22 cellular contexts compared by ENCODE assay signal in the genomic region with DNA sequence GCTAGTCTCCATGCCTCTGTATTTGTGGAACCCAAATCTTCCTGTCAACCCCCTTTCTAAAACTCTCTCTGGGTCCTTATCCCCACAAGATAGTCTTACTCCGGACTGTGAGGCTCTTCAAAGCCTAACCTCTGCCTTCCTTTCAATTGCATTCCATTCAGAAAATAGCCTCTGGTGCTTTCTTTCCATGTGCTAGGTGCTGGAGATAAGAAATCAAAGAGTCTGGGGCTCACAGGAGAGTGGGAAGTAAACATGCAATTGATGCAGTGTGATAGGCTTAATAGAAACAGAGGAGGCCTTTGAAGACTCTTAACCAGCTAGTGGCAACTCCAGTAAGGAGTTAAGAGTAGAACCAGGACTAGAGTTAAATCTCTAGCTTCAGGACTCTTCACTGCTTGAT.
A peak's percentile ranks its signal among the peaks of the same experiment; 100 is the strongest.
DNase-seq lines count a peak whose midpoint lies in the region; TF ChIP-seq lines count a peak whose summit lies in the region.
"Had no signal": no experiment of that assay in that cellular context is flagged by ENCODE, and none has a peak within 500 bp of the region (broad histone marks: within the 10 kb centered on the region; RNA-seq: fewer than 3 reads in every experiment).

No MANE protein-coding gene starts in this region.

- H3K27me3 ChIP-seq in cardiac muscle cell (no peaks in the 10 kb centered on the region), left ventricle myocardium inferior (ENCODE audit: low read depth) (peaks cover 14% of the 10 kb centered on the region), SK-N-SH (ENCODE audit: insufficient read depth) (no peaks in the 10 kb centered on the region; the same call in 1 of the 2 replicates), smooth muscle cell (ENCODE audit: low read depth) (no peaks in the 10 kb centered on the region)

- H3K27ac ChIP-seq in cardiac muscle cell (peak overlapping the region; percentile 21), left ventricle myocardium inferior (replicated peaks) (no peak overlapping the region), SK-N-SH (ENCODE audit: low read depth in 2 of 2, low read length in 1 of 2) (no peak overlapping the region), smooth muscle cell (ENCODE audit: low read depth) (peak overlapping the region; percentile 34)
- H3K27ac ChIP-seq: 22Rv1, KMS-11, RWPE1 had no signal

- H3K4me3 ChIP-seq in cardiac muscle cell (no peak overlapping the region), left ventricle myocardium inferior (no peak overlapping the region), SK-N-SH (ENCODE audit: low read depth in 2 of 2, low read length in 1 of 2) (no peak overlapping the region), smooth muscle cell (no peak overlapping the region)
- H3K4me3 ChIP-seq: GM23338 had no signal

- H3K9ac ChIP-seq in SK-N-SH (no peak overlapping the region), smooth muscle cell (ENCODE audit: low read depth) (no peak overlapping the region)
- H3K9ac ChIP-seq: KMS-11 had no signal

- CTCF ChIA-PET in SK-N-SH (lab: Yijun Ruan, JAX) = no interaction called here

- POLR2A ChIA-PET in SK-N-SH (lab: Yijun Ruan, JAX) = no interaction called here

- no peaks in the 10 kb centered on the region for H3K36me3 ChIP-seq in cardiac muscle cell
- H3K36me3 ChIP-seq in left ventricle myocardium inferior = no peaks in the 10 kb centered on the region
- no peaks in the 10 kb centered on the region for H3K36me3 ChIP-seq in SK-N-SH (replicated peaks in 1 of 2; ENCODE audit: control insufficient read depth in 1 of 2, insufficient read depth in 2 of 2, low read length in 1 of 2)
- no peaks in the 10 kb centered on the region for H3K36me3 ChIP-seq in smooth muscle cell (ENCODE audit: low read depth)

- TF ChIP-seq CTCF in cardiac muscle cell (IDR thresholded peaks at IDR 0.05; ENCODE audit: low read depth, low read length) (no peak), left ventricle myocardium inferior (IDR thresholded peaks at IDR 0.05; ENCODE audit: borderline replicate concordance) (no peak), SK-N-SH (IDR thresholded peaks at IDR 0.05) (no peak), smooth muscle cell (IDR thresholded peaks at IDR 0.05; ENCODE audit: borderline replicate concordance, insufficient read depth, poor library complexity, severe bottlenecking) (no peak)

- intact Hi-C loops in left ventricle myocardium inferior (cut with micrococcal nuclease) = no loop called here

- no peaks in the 10 kb centered on the region for H4K20me1 ChIP-seq in SK-N-SH (ENCODE audit: insufficient read depth)
- H4K20me1 ChIP-seq in smooth muscle cell (ENCODE audit: low read depth) = no peaks in the 10 kb centered on the region

- WGBS in SK-N-SH (ENCODE audit: low lambda C conversion rate) = 27% methylated on average over 1 of the region's 1 CpG
- 27% methylated on average over 1 of the region's 1 CpG for WGBS in smooth muscle cell (ENCODE audit: low lambda C conversion rate)

- H3F3A ChIP-seq in SK-N-SH (replicated peaks; ENCODE audit: insufficient read depth) (no peaks in the 10 kb centered on the region), smooth muscle cell (ENCODE audit: low read depth) (peaks cover 8% of the 10 kb centered on the region)

- no peak for TF ChIP-seq EP300 in SK-N-SH (IDR thresholded peaks at IDR 0.05; ENCODE audit: borderline replicate concordance in 1 of 2, low read depth in 1 of 2, low read length in 1 of 2)

- H3K79me2 ChIP-seq in SK-N-SH (ENCODE audit: insufficient read depth) = no peaks in the 10 kb centered on the region
- H3K79me2 ChIP-seq in smooth muscle cell (ENCODE audit: low read depth) = no peaks in the 10 kb centered on the region

- TF ChIP-seq RAD21 in SK-N-SH (IDR thresholded peaks at IDR 0.05; ENCODE audit: low read length) = no peak

- DNase-seq in cardiac muscle cell (ENCODE audit: low read depth in 1 of 2, low spot score in 1 of 2) (peak in 1 of 2 donors; percentile 7), left ventricle myocardium inferior (no peak), SK-N-SH (peak; percentile 23), iPS-NIHi7 (ENCODE audit: extremely low spot score) (peak; percentile 15), smooth muscle cell (lab: John Stamatoyannopoulos, UW; ENCODE audit: unreplicated experiment) (no peak), mucosa of gallbladder (ENCODE audit: low spot score) (no peak), KG1 (lab: John Stamatoyannopoulos, UW) (no peak)
- DNase-seq in stimulated activated naive CD4-positive, alpha-beta T cell (lab: John Stamatoyannopoulos, UW) = no peak
- DNase-seq: H9; NCI-H1092 treated with DMSO at 0.1 percent for 48 hours; NCI-H1436; NCI-H187 treated with DMSO at 0.1 percent for 48 hours; NCI-H2107; NCI-H446 treated with DMSO at 0.1 percent for 48 hours; NCI-H526; NCI-H82; NK-92 treated with Interleukin-12 subunit alpha and Interleukin-12 subunit beta, amount 100 ng/mL, for 24 hours; SHP77 had no signal

- no peaks in the 10 kb centered on the region for H3K9me3 ChIP-seq in cardiac muscle cell (ENCODE audit: low read depth)
- no peaks in the 10 kb centered on the region for H3K9me3 ChIP-seq in left ventricle myocardium inferior (replicated peaks)
- H3K9me3 ChIP-seq in SK-N-SH = no peaks in the 10 kb centered on the region
- H3K9me3 ChIP-seq in smooth muscle cell (replicated peaks; ENCODE audit: low read depth) = no peaks in the 10 kb centered on the region

- H3K4me2 ChIP-seq in SK-N-SH (no peak overlapping the region), smooth muscle cell (peak overlapping the region; percentile 27)
- H3K4me2 ChIP-seq: GM23338, KMS-11 had no signal

- H3K4me1 ChIP-seq in cardiac muscle cell (ENCODE audit: low read depth) = peaks cover 17% of the 10 kb centered on the region
- H3K4me1 ChIP-seq in left ventricle myocardium inferior = no peaks in the 10 kb centered on the region
- peaks cover 0 to 11% of the 10 kb centered on the region in 2 experiments; a peak in 2 of 4 replicates for H3K4me1 ChIP-seq in SK-N-SH (ENCODE audit: control insufficient read depth in 1 of 2, insufficient read depth in 2 of 2, low read depth in 1 of 2, low read length in 1 of 2)
- no peaks in the 10 kb centered on the region for H3K4me1 ChIP-seq in smooth muscle cell (ENCODE audit: low read depth)

- H2AFZ ChIP-seq in SK-N-SH (ENCODE audit: low read depth) (no peak overlapping the region), smooth muscle cell (ENCODE audit: low read depth) (no peak overlapping the region)
- H2AFZ ChIP-seq: GM23338 had no signal

- H3K9me2 ChIP-seq in SK-N-SH = no peaks in the 10 kb centered on the region

TF ChIP-seq in SK-N-SH, 30 proteins besides CTCF, POLR2A, EP300 and RAD21:
- TF ChIP-seq RCOR1 (IDR thresholded peaks at IDR 0.05; ENCODE audit: low read length) (no peak), FOXJ3 (CRISPR knock-in tag; IDR thresholded peaks at IDR 0.05) (0 out of 2 replicates have a peak, but pooled peaks have one; percentile 28), GATA2 (CRISPR knock-in tag; IDR thresholded peaks at IDR 0.05) (peak; percentile 58; the same call in 1 of the 2 replicates), USF2 (IDR thresholded peaks at IDR 0.05; ENCODE audit: borderline replicate concordance, low read depth, low read length) (no peak)

Comparison
In these comparisons a context has a peak if more than half of its experiments do, and no peak if none do; other contexts are left out.
1. H3K27ac ChIP-seq: peak in cardiac muscle cell (single experiment) and smooth muscle cell (single experiment); none in left ventricle myocardium inferior (single experiment) and SK-N-SH (0 of 2).
2. DNase-seq: peak in SK-N-SH (single experiment) and iPS-NIHi7 (single experiment); none in left ventricle myocardium inferior (single experiment), smooth muscle cell (single experiment), mucosa of gallbladder (single experiment), stimulated activated naive CD4-positive, alpha-beta T cell (0 of 6) and KG1 (single experiment).